15 cellular contexts compared by ENCODE assay signal in genomic region chr10:24468281-24468751, GRCh38.
DNase-seq lines count a peak whose midpoint lies in the region; ATAC-seq and TF ChIP-seq lines count a peak whose summit lies in the region.
"Had no signal": no experiment of that assay in that cellular context is flagged by ENCODE, and none has a peak within 500 bp of the region (broad histone marks: within the 10 kb centered on the region; RNA-seq: fewer than 3 reads in every experiment).

No MANE protein-coding gene starts in this region.

- H3K4me1 Mint-ChIP-seq in T-cell: peaks cover 10 to 30% (median 29%) of the 10 kb centered on the region in 3 donors

- H3K36me3 Mint-ChIP-seq in T-cell: no peaks in the 10 kb centered on the region

- POLR2A ChIA-PET in T-cell (lab: Charles Lee): no interaction called here

- H3K4me3 Mint-ChIP-seq in T-cell: no peak overlapping the region

- TF ChIP-seq CTCF in breast epithelium (IDR thresholded peaks at IDR 0.05): no peak

- H3K27me3 ChIP-seq in MG63 (no peaks in the 10 kb centered on the region), breast epithelium (no peaks in the 10 kb centered on the region), skeletal muscle tissue (ENCODE audit: control insufficient read depth in 3 of 3, insufficient read depth in 3 of 3, low read length in 3 of 3) (no peaks in the 10 kb centered on the region)
- H3K27me3 ChIP-seq: SJCRH30, tibial nerve had no signal

- peaks cover 9 to 19% of the 10 kb centered on the region in 2 donors for H3K27me3 Mint-ChIP-seq in T-cell

- H3K9me3 ChIP-seq in MG63 (no peaks in the 10 kb centered on the region), breast epithelium (peaks cover 0 to 3% of the 10 kb centered on the region in 2 donors), skeletal muscle tissue (ENCODE audit: control insufficient read depth in 3 of 3, low read length in 3 of 3) (no peaks in the 10 kb centered on the region)
- H3K9me3 ChIP-seq: tibial nerve had no signal

- peak overlapping the region; percentile 91 to 97 for H3K27ac ChIP-seq in breast epithelium
- peak overlapping the region; percentile 54 for H3K27ac ChIP-seq in skeletal muscle tissue (ENCODE audit: low read depth, low read length)
- H3K27ac ChIP-seq: SJCRH30, tibial nerve, WERI-Rb-1 had no signal

- peak overlapping the region; percentile 53 for H3K4me3 ChIP-seq in MG63
- peak overlapping the region in 2 of 3 donors; percentile 49 to 63 for H3K4me3 ChIP-seq in breast epithelium
- H3K4me3 ChIP-seq in skeletal muscle tissue (ENCODE audit: low read length in 3 of 3): peak overlapping the region in 2 of 3 donors; percentile 4 to 37
- H3K4me3 ChIP-seq: SJCRH30, tibial nerve had no signal

- CTCF ChIA-PET in T-cell (lab: Charles Lee): no interaction called here

- peak overlapping the region in 1 of 3 donors; percentile 29 for H3K9ac ChIP-seq in skeletal muscle tissue (ENCODE audit: low read depth in 1 of 3, low read length in 3 of 3)

- no peak for TF ChIP-seq POLR2A in breast epithelium (IDR thresholded peaks at IDR 0.05)

- ATAC-seq in HG02981 (IDR thresholded peaks at IDR 0.05; ENCODE audit: unreplicated experiment) (no peak), T-cell (replicated peaks in 1 of 4) (no peak)

- H3K27ac Mint-ChIP-seq in T-cell: no peak overlapping the region

- peaks cover 0 to 5% (median 0%) of the 10 kb centered on the region in 3 donors for H3K9me3 Mint-ChIP-seq in T-cell

- DNase-seq in MG63 (peak; percentile 82), breast epithelium (ENCODE audit: low spot score in 2 of 2) (peak in 1 of 2 donors; percentile 67), kidney glomerular epithelial cell (lab: John Stamatoyannopoulos, UW) (peak; percentile 33), NOMO-1 treated with dmso at 0.1 percent for 144 hours (lab: John Stamatoyannopoulos, UW; ENCODE audit: unreplicated experiment) (no peak), T-cell (no peak), 8988T (no peak)
- DNase-seq: activated CD8-positive, alpha-beta memory T cell treated with anti-CD3 and anti-CD28 coated beads, Interleukin-2, amount 50 U/mL, for 48 hours; effector memory CD4-positive, alpha-beta T cell; NCI-H1092; NCI-H524; SJCRH30; WERI-Rb-1 had no signal

- H3K4me1 ChIP-seq in breast epithelium: peaks cover 7 to 20% of the 10 kb centered on the region in 2 donors
- peaks cover 39 to 46% (median 44%) of the 10 kb centered on the region in 3 donors for H3K4me1 ChIP-seq in skeletal muscle tissue (ENCODE audit: control insufficient read depth in 3 of 3, insufficient read depth in 3 of 3, low read length in 3 of 3)

- H3K36me3 ChIP-seq in MG63 (peaks cover 7% of the 10 kb centered on the region), breast epithelium (no peaks in the 10 kb centered on the region), skeletal muscle tissue (ENCODE audit: control insufficient read depth in 3 of 3, insufficient read depth in 3 of 3, low read length in 3 of 3) (peaks cover under 1 to 7% (median 4%) of the 10 kb centered on the region in 3 donors)
- H3K36me3 ChIP-seq: WERI-Rb-1 had no signal

- intact Hi-C loops in breast epithelium (cut with DNase I; ENCODE audit: low total_unique reads): loop anchor here (5.0 kb wide), 1 partner anchor 254 kb away; the partner anchor contains the start of gene ARHGAP21

Comparison
In these comparisons a context has a peak if more than half of its experiments do, and no peak if none do; other contexts are left out.
1. DNase-seq: peak in MG63 (single experiment) and kidney glomerular epithelial cell (single experiment); none in NOMO-1 treated with dmso at 0.1 percent for 144 hours (single experiment), T-cell (0 of 34) and 8988T (single experiment).
2. Peak in every context shown above with its lines, with median percentiles within 50 percentile points of each other: H3K4me3 ChIP-seq.